In genomic region chr12:123017753-123018152, GRCh38 we compare ENCODE assay signal across 19 cellular contexts. TPM values are rescaled to one million over a fixed set of nuclear protein-coding genes. Genes with fewer than 3 reads are reported as not detected.
A peak's percentile ranks its signal among the peaks of the same experiment; 100 is the strongest.
DNase-seq lines count a peak whose midpoint lies in the region; ATAC-seq, FAIRE-seq and TF ChIP-seq lines count a peak whose summit lies in the region.
"Had no signal": no experiment of that assay in that cellular context is flagged by ENCODE, and none has a peak within 500 bp of the region (broad histone marks: within the 10 kb centered on the region; RNA-seq: fewer than 3 reads in every experiment).

No MANE protein-coding gene starts in this region.

- H3K4me2 ChIP-seq in A549: no peak overlapping the region
- H3K4me2 ChIP-seq in IMR-90 (ENCODE audit: low read depth, low read length): no peak overlapping the region

- ATAC-seq in A549: no peak
- ATAC-seq in IMR-90 (ENCODE audit: low read depth): no peak
- ATAC-seq in GM19023 (IDR thresholded peaks at IDR 0.05; ENCODE audit: unreplicated experiment): no peak

- dilution Hi-C loops in IMR-90 (cut with HindIII; ENCODE audit: low sequenced_read_pairs, unreplicated experiment): no loop called here

- no peak overlapping the region for H2BK5ac ChIP-seq in IMR-90 (ENCODE audit: low read depth, low read length, poor library complexity, severe bottlenecking)

- TF ChIP-seq CTCF in A549 (IDR thresholded peaks at IDR 0.05) (no peak), IMR-90 (conservative IDR thresholded peaks at IDR 0.05; ENCODE audit: low read depth, low read length) (no peak), nephron progenitor cell (IDR thresholded peaks at IDR 0.05) (no peak), thyroid gland (IDR thresholded peaks at IDR 0.05) (no peak)

- CTCF ChIA-PET in A549 (lab: Yijun Ruan, JAX): interaction anchor here (0.6 kb wide), 1 partner anchor 29 kb away, joined by 3 read pairs; no protein-coding TSS in a partner anchor
- CTCF ChIA-PET in IMR-90 (lab: Yijun Ruan, JAX): no interaction called here

- H2AFZ ChIP-seq in IMR-90 (replicated peaks; ENCODE audit: low read length, poor library complexity): no peak overlapping the region

- no peaks in the 10 kb centered on the region for H3K27me3 Mint-ChIP-seq in activated naive CD4-positive, alpha-beta T cell treated with anti-CD3 and anti-CD28 coated beads, Interleukin-2, amount 50 U/mL, for 24 hours
- H3K27me3 Mint-ChIP-seq in nephron progenitor cell (ENCODE audit: low read depth, poor library complexity): peaks cover 5% of the 10 kb centered on the region
- H3K27me3 Mint-ChIP-seq: CD4-positive, alpha-beta memory T cell had no signal

- H3K36me3 ChIP-seq in IMR-90 (ENCODE audit: control insufficient read depth, insufficient read depth, low read length) (peaks cover 2% of the 10 kb centered on the region; the same call in 1 of the 2 replicates), thyroid gland (no peaks in the 10 kb centered on the region)
- H3K36me3 ChIP-seq: HAP-1 had no signal

- H4K5ac ChIP-seq in IMR-90 (ENCODE audit: low read depth, low read length): no peak overlapping the region

- peak overlapping the region; percentile 90 for H3K27ac Mint-ChIP-seq in activated naive CD4-positive, alpha-beta T cell treated with anti-CD3 and anti-CD28 coated beads, Interleukin-2, amount 50 U/mL, for 24 hours
- H3K27ac Mint-ChIP-seq in nephron progenitor cell: peak overlapping the region; percentile 64

- H2BK15ac ChIP-seq in IMR-90 (ENCODE audit: low read depth, low read length): no peak overlapping the region

- BruUV-seq in IMR-90 (replicated peaks; lab: Mats Ljungman, UMichigan): no TSS peak

- no peak overlapping the region for H3K9ac ChIP-seq in IMR-90 (ENCODE audit: low read depth, low read length)

- no peak overlapping the region for H3K14ac ChIP-seq in IMR-90 (replicated peaks; ENCODE audit: low read depth, low read length)

- H4K91ac ChIP-seq in IMR-90 (ENCODE audit: insufficient read depth, low read depth, low read length): no peak overlapping the region

- no peak overlapping the region for H2AK9ac ChIP-seq in IMR-90 (replicated peaks; ENCODE audit: low read depth, low read length, poor library complexity)

- H3K4me3 ChIP-seq in A549 (no peak overlapping the region), IMR-90 (ENCODE audit: insufficient read depth, low read depth, low read length) (no peak overlapping the region), thyroid gland (replicated peaks in 1 of 3) (no peak overlapping the region)
- H3K4me3 ChIP-seq: HAP-1 had no signal

- H4K20me1 ChIP-seq in IMR-90 (ENCODE audit: insufficient read depth, low read length): 0 out of 2 replicates have a peak, but pooled peaks cover 4% of the 10 kb centered on the region

- TF ChIP-seq EP300 in A549 (IDR thresholded peaks at IDR 0.05): no peak

- TF ChIP-seq POLR2A in A549 (IDR thresholded peaks at IDR 0.05; ENCODE audit: low read length): no peak
- no peak for TF ChIP-seq POLR2A in IMR-90 (IDR thresholded peaks at IDR 0.05; ENCODE audit: low read depth, low read length)
- no peak for TF ChIP-seq POLR2A in thyroid gland (IDR thresholded peaks at IDR 0.05)

- H4K8ac ChIP-seq in IMR-90 (ENCODE audit: low read depth in 2 of 2, low read length in 2 of 2): no peak overlapping the region

- FAIRE-seq in A549 (lab: Jason Lieb, UNC): no peak
- FAIRE-seq: GM12892, H54 had no signal

- H3K9me3 ChIP-seq in A549 (no peaks in the 10 kb centered on the region), IMR-90 (ENCODE audit: control insufficient read depth, insufficient read depth, low read length) (no peaks in the 10 kb centered on the region), thyroid gland (no peaks in the 10 kb centered on the region)
- H3K9me3 ChIP-seq: HAP-1 had no signal

- no peak overlapping the region for H3K4me3 Mint-ChIP-seq in activated naive CD4-positive, alpha-beta T cell treated with anti-CD3 and anti-CD28 coated beads, Interleukin-2, amount 50 U/mL, for 24 hours
- no peak overlapping the region for H3K4me3 Mint-ChIP-seq in nephron progenitor cell
- H3K4me3 Mint-ChIP-seq: CD4-positive, alpha-beta memory T cell had no signal

- no peak overlapping the region for H3K56ac ChIP-seq in IMR-90 (ENCODE audit: extremely low read depth, insufficient read depth, low read length)

- H3K4ac ChIP-seq in IMR-90 (ENCODE audit: low read depth, low read length): no peak overlapping the region

- H2BK20ac ChIP-seq in IMR-90 (ENCODE audit: low read depth, low read length): no peak overlapping the region

- H3K9me1 ChIP-seq in IMR-90 (ENCODE audit: insufficient read depth, low read length): peaks cover 7% of the 10 kb centered on the region

- no peak for DNase-seq in activated naive CD4-positive, alpha-beta T cell (lab: John Stamatoyannopoulos, UW)
- no peak for DNase-seq in A549 (ENCODE audit: low read depth in 1 of 2, low spot score in 1 of 2)
- DNase-seq in IMR-90: no peak
- DNase-seq in nephron progenitor cell: no peak
- DNase-seq in thyroid gland: no peak
- DNase-seq: 8988T; C1 segment of cervical spinal cord; Calu3; CD4-positive, alpha-beta memory T cell; COR-L47; DMS53; DMS79 treated with DMSO at 0.1 percent for 48 hours; GF-D8; GOT3 had no signal

- H3K27me3 ChIP-seq in IMR-90 (ENCODE audit: control insufficient read depth, insufficient read depth, low read length): no peaks in the 10 kb centered on the region
- no peaks in the 10 kb centered on the region for H3K27me3 ChIP-seq in thyroid gland

- H3K36me3 Mint-ChIP-seq in activated naive CD4-positive, alpha-beta T cell treated with anti-CD3 and anti-CD28 coated beads, Interleukin-2, amount 50 U/mL, for 24 hours: peaks cover 2% of the 10 kb centered on the region
- no peaks in the 10 kb centered on the region for H3K36me3 Mint-ChIP-seq in nephron progenitor cell (ENCODE audit: low read depth)

- peaks cover 38% of the 10 kb centered on the region for H3K4me1 Mint-ChIP-seq in activated naive CD4-positive, alpha-beta T cell treated with anti-CD3 and anti-CD28 coated beads, Interleukin-2, amount 50 U/mL, for 24 hours
- H3K4me1 Mint-ChIP-seq in nephron progenitor cell: peaks cover 17% of the 10 kb centered on the region

- WGBS in A549 (ENCODE audit: missing lambda C conversion rate): 92% methylated on average over 1 of the region's 1 CpG
- no CpG with 5 or more reads among the region's 1 CpG for WGBS in IMR-90 (ENCODE audit: extremely low coverage in 2 of 2, insufficient read length in 1 of 2), 2 experiments
- WGBS in thyroid gland, 2 donors: 96 to 97% methylated on average over 1 of the region's 1 CpG

- H3K9me3 Mint-ChIP-seq in activated naive CD4-positive, alpha-beta T cell treated with anti-CD3 and anti-CD28 coated beads, Interleukin-2, amount 50 U/mL, for 24 hours: no peaks in the 10 kb centered on the region
- H3K9me3 Mint-ChIP-seq in nephron progenitor cell: no peaks in the 10 kb centered on the region
- H3K9me3 Mint-ChIP-seq: CD4-positive, alpha-beta memory T cell had no signal

- no peak overlapping the region for H2BK120ac ChIP-seq in IMR-90 (ENCODE audit: low read depth, low read length)

- TF ChIP-seq RAD21 in A549 (conservative IDR thresholded peaks at IDR 0.05 in 1 of 2, IDR thresholded peaks at IDR 0.05 in 1 of 2) (no peak), IMR-90 (IDR thresholded peaks at IDR 0.05; ENCODE audit: low read length) (no peak)

- POLR2A ChIA-PET in A549 (lab: Yijun Ruan, JAX) (no interaction called here), IMR-90 (lab: Charles Lee; ENCODE audit: unreplicated experiment) (no interaction called here)

- H3K4me1 ChIP-seq in A549 (peaks cover 32% of the 10 kb centered on the region), IMR-90 (ENCODE audit: control insufficient read depth, insufficient read depth, low read length) (peaks cover 8% of the 10 kb centered on the region), thyroid gland (no peaks in the 10 kb centered on the region)
- H3K4me1 ChIP-seq: HAP-1 had no signal

- H3K18ac ChIP-seq in IMR-90 (ENCODE audit: low read depth, low read length): no peak overlapping the region

- no peaks in the 10 kb centered on the region; a peak in 1 of 4 replicates for H3K79me1 ChIP-seq in IMR-90 (ENCODE audit: low read depth in 1 of 2, low read length in 2 of 2)

- intact Hi-C loops in IMR-90 (cut with micrococcal nuclease) (no loop called here), thyroid gland (cut with DNase I) (no loop called here)

- H2AK5ac ChIP-seq in IMR-90 (ENCODE audit: low read depth, low read length): 0 out of 2 replicates have a peak overlapping the region, but pooled peaks have one; percentile 15

- in situ Hi-C loops in IMR-90 (cut with MboI; ENCODE audit: low sequenced_read_pairs): no loop called here

- no peak overlapping the region for H3K23ac ChIP-seq in IMR-90 (ENCODE audit: low read depth, low read length)

- H3K27ac ChIP-seq in A549: peak overlapping the region; percentile 59 to 84; a peak in 4 of 6 replicates
- no peak overlapping the region for H3K27ac ChIP-seq in IMR-90 (ENCODE audit: insufficient read depth, low read length)
- H3K27ac ChIP-seq in thyroid gland: no peak overlapping the region

RNA-seq across cellular contexts. Expression of gene ARL6IP4, which starts 37.3 kb away (rescaled TPM):
- polyA plus RNA-seq in A549 (2011; rRNA removed) (152 and 209 TPM in 2 replicates), A549 (2017; fragmentation: RNase III; extraction: RNeasy Plus Mini Kit Qiagen cat#74134 plus additional on column Dnase treatment) (196 to 211 TPM (median 208 TPM) in 3 replicates), IMR-90 (2012; rRNA removed) (254 and 258 TPM in 2 replicates)
- polyA plus RNA-seq in A549 (2012; cell fraction: cytosol; rRNA removed): 289 and 369 TPM in 2 replicates
- polyA plus RNA-seq in A549 (2012; cell fraction: nucleus; rRNA removed): 208 and 222 TPM in 2 replicates
- polyA minus RNA-seq in A549 (2011; rRNA and poly(A)+ RNA removed): 39.6 and 41.8 TPM in 2 replicates
- total RNA-seq in IMR-90 (2012; rRNA removed) (161 and 205 TPM in 2 replicates), thyroid gland (100 to 1,000 TPM; 210 to 281 (median 262) TPM)
- 195 and 234 TPM in 2 replicates for polyA plus RNA-seq in IMR-90 (2012; cell fraction: cytosol; rRNA removed)
- polyA plus RNA-seq in IMR-90 (2012; cell fraction: nucleus; rRNA removed; ENCODE audit: low replicate concordance): 276 and 281 TPM in 2 replicates

RNA-seq across cellular contexts. Expression of gene OGFOD2, which starts 42.7 kb away (rescaled TPM):
- 11.0 and 11.8 TPM in 2 replicates for polyA plus RNA-seq in A549 (2011; rRNA removed)
- 26.7 and 34.0 TPM in 2 replicates for polyA plus RNA-seq in A549 (2012; cell fraction: cytosol; rRNA removed)
- 88.1 and 96.6 TPM in 2 replicates for polyA plus RNA-seq in A549 (2012; cell fraction: nucleus; rRNA removed)
- polyA plus RNA-seq in A549 (2017; fragmentation: RNase III; extraction: RNeasy Plus Mini Kit Qiagen cat#74134 plus additional on column Dnase treatment): 15.7 to 18.2 TPM (median 17.5 TPM) in 3 replicates
- polyA minus RNA-seq in A549 (2011; rRNA and poly(A)+ RNA removed): 17.6 and 21.3 TPM in 2 replicates
- total RNA-seq in IMR-90 (2012; rRNA removed): 4.3 and 4.7 TPM in 2 replicates
- 18.2 and 19.0 TPM in 2 replicates for polyA plus RNA-seq in IMR-90 (2012; rRNA removed)
- polyA plus RNA-seq in IMR-90 (2012; cell fraction: cytosol; rRNA removed): 7.7 and 16.7 TPM in 2 replicates
- polyA plus RNA-seq in IMR-90 (2012; cell fraction: nucleus; rRNA removed; ENCODE audit: low replicate concordance): 31.5 and 87.3 TPM in 2 replicates
- 10 to 100 TPM in 3 of 4 donors, 1 to 10 TPM in 1; 5.9 to 16.3 (median 15.5) TPM for total RNA-seq in thyroid gland

RNA-seq across cellular contexts. Expression of gene ABCB9, which starts 51.5 kb away (rescaled TPM):
- 2.7 and 3.1 TPM in 2 replicates for polyA plus RNA-seq in A549 (2011; rRNA removed)
- 4.5 and 6.7 TPM in 2 replicates for polyA plus RNA-seq in A549 (2012; cell fraction: cytosol; rRNA removed)
- 13.3 and 15.2 TPM in 2 replicates for polyA plus RNA-seq in A549 (2012; cell fraction: nucleus; rRNA removed)
- polyA plus RNA-seq in A549 (2017; fragmentation: RNase III; extraction: RNeasy Plus Mini Kit Qiagen cat#74134 plus additional on column Dnase treatment): 4.8 to 5.8 TPM (median 5.0 TPM) in 3 replicates
- polyA minus RNA-seq in A549 (2011; rRNA and poly(A)+ RNA removed): 10.3 and 10.5 TPM in 2 replicates
- total RNA-seq in IMR-90 (2012; rRNA removed): 5.6 and 7.2 TPM in 2 replicates
- polyA plus RNA-seq in IMR-90 (2012; rRNA removed): 7.8 and 8.3 TPM in 2 replicates
- 6.6 and 7.8 TPM in 2 replicates for polyA plus RNA-seq in IMR-90 (2012; cell fraction: cytosol; rRNA removed)
- polyA plus RNA-seq in IMR-90 (2012; cell fraction: nucleus; rRNA removed; ENCODE audit: low replicate concordance): 14.2 and 28.2 TPM in 2 replicates
- total RNA-seq in thyroid gland: 1 to 10 TPM; 4.9 to 6.8 (median 5.3) TPM

Comparison
In these comparisons a context has a peak if more than half of its experiments do, and no peak if none do; other contexts are left out.
1. H3K27ac ChIP-seq: peak in A549 (2 of 2); none in IMR-90 (single experiment) and thyroid gland (0 of 3).